ENCODE assay signal across 24 cellular contexts in genomic region chr11:19886498-19886897, GRCh38.
"Had no signal": no experiment of that assay in that cellular context is flagged by ENCODE, and none has a peak within 500 bp of the region (broad histone marks: within the 10 kb centered on the region; RNA-seq: fewer than 3 reads in every experiment).

No MANE protein-coding gene starts in this region.

- ATAC-seq: activated T-cell treated with anti-CD3 and anti-CD28 coated beads, Interleukin-2, amount 50 U/mL, for 4 hours; activated T-helper 17 cell treated with anti-CD3 and anti-CD28 coated beads, Interleukin-2, amount 50 U/mL, for 72 hours; gastrocnemius medialis; heart left ventricle; WTC11 had no signal

- DNase-seq: activated CD4-positive, alpha-beta memory T cell treated with anti-CD3 and anti-CD28 coated beads, Interleukin-2, amount 10 ng/mL, durations not matched to agents 7 days and 5 days; activated CD4-positive, alpha-beta T cell treated with anti-CD3 and anti-CD28 coated beads for 1 hour; activated CD4-positive, alpha-beta T cell treated with anti-CD3 and anti-CD28 coated beads for 4 hours; activated CD4-positive, alpha-beta T cell treated with anti-CD3 and anti-CD28 coated beads, Interleukin-2, amount 10 ng/mL, durations not matched to agents 7 days and 5 days; activated CD4-positive, alpha-beta T cell treated with anti-CD3 and anti-CD28 coated beads, Interleukin-2, amount 50 U/mL, for 4 hours; activated effector memory CD4-positive, alpha-beta T cell treated with Interleukin-2 at 50 U/mL for 16 hours; activated gamma-delta T cell treated with Interleukin-2 at 50 U/mL for 16 hours; activated naive CD4-positive, alpha-beta T cell treated with anti-CD3 and anti-CD28 coated beads, Interleukin-2, amount 50 U/mL, for 16 hours; activated naive CD4-positive, alpha-beta T cell treated with Interleukin-2 at 50 U/mL for 16 hours; activated T-cell treated with anti-CD3 and anti-CD28 coated beads, Interleukin-2, amount 50 U/mL, for 4 hours; amniotic stem cell; anterior cingulate cortex; brain microvascular endothelial cell; caudate nucleus; effector CD8-positive, alpha-beta T cell; esophagus squamous epithelium; gastrocnemius medialis; glutamatergic neuron; heart left ventricle; T-helper 2 cell had no signal

- H3K9me3 ChIP-seq: esophagus squamous epithelium, gastrocnemius medialis, heart left ventricle had no signal

- H3K27me3 ChIP-seq: brain microvascular endothelial cell, esophagus squamous epithelium, gastrocnemius medialis, heart left ventricle had no signal

- H3K36me3 ChIP-seq: gastrocnemius medialis had no signal

- H3K4me3 ChIP-seq: esophagus squamous epithelium, gastrocnemius medialis, heart left ventricle had no signal

- H3K4me1 ChIP-seq: esophagus squamous epithelium, gastrocnemius medialis had no signal

- H3K27ac ChIP-seq: brain microvascular endothelial cell, epithelial cell of prostate, esophagus squamous epithelium, gastrocnemius medialis, heart left ventricle, VCaP had no signal
